19 cellular contexts compared by ENCODE assay signal in the genomic region with DNA sequence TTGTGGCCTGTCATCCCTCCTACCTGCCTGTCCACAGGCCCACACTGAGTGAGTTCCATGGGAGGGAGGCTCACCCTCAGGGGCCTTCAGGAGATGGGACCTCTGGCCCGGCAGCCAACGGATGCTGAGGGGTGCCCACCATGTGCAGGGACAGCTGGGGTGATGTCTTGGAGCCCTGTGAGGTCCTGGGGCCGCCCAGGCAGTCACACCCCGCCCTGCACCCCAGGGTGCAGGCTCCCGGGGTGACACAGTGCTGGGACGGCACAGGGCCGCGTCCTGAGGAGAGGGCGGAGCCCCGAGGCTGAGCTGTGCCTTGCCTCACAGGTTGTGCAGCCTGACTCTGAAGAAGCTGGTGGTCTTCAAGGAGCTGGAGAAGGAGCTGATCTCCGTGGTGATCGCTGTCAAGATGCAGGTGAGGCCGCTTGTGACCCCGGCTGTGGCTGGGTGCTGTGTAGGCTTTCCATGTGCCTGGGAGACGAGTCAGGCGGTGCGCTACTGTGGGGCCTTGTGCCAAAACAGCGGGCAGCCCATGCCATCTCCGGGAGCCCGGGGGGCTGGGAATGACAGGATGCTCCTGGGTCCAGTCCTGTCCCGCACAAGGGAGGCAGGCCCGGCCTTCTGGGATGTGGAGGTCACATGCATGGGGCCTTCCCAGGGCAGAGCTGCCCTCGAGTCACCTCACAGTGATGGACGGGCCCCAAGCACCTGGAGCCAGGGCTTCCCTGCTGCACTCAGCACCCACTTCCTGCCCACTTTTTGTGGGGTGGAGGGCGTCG. TPM values are rescaled to one million over a fixed set of nuclear protein-coding genes. Genes with fewer than 3 reads are reported as not detected.
"Had no signal": no experiment of that assay in that cellular context is flagged by ENCODE, and none has a peak within 500 bp of the region (broad histone marks: within the 10 kb centered on the region; RNA-seq: fewer than 3 reads in every experiment).

No MANE protein-coding gene starts in this region.

- H3K9me3 ChIP-seq: left lung, mucosa of descending colon, ovary, psoas muscle, transverse colon, vagina had no signal

- H3K9me3 Mint-ChIP-seq: effector memory CD8-positive, alpha-beta T cell; natural killer cell treated with Interleukin-12 subunit alpha and Interleukin-12 subunit beta and Interleukin-15 and Interleukin-18, amount 100 ng/mL, for 72 hours had no signal

- H3K27me3 ChIP-seq: left lung, ovary, spleen, transverse colon, vagina had no signal

- H3K4me3 Mint-ChIP-seq: effector memory CD8-positive, alpha-beta T cell; mesothelial cell of epicardium; naive B cell; natural killer cell treated with Interleukin-12 subunit alpha and Interleukin-12 subunit beta and Interleukin-15 and Interleukin-18, amount 100 ng/mL, for 72 hours; neural crest cell; stimulated activated memory B cell treated with anti-CD40 and anti-IgM and Interleukin-4, amounts not matched to agents 10 μg/mL and 1 μg/mL and 100 μg/mL, for 72 hours had no signal

- H3K27me3 Mint-ChIP-seq: effector memory CD8-positive, alpha-beta T cell; naive B cell; natural killer cell treated with Interleukin-12 subunit alpha and Interleukin-12 subunit beta and Interleukin-15 and Interleukin-18, amount 100 ng/mL, for 72 hours; stimulated activated memory B cell treated with anti-CD40 and anti-IgM and Interleukin-4, amounts not matched to agents 10 μg/mL and 1 μg/mL and 100 μg/mL, for 72 hours had no signal

- DNase-seq: cortex of kidney; effector memory CD8-positive, alpha-beta T cell; erythroblast; mesenchymal stem cell; mucosa of descending colon; naive B cell; psoas muscle; spleen; stimulated activated CD4-positive, alpha-beta T cell treated with anti-CD3 and anti-CD28 coated beads, Interleukin-4, amount 100 ng/mL, for 4 hours; stimulated activated naive CD8-positive, alpha-beta T cell treated with anti-CD3 and anti-CD28 coated beads, Interleukin-15, Interleukin-2, amounts not matched to agents 100 U/mL and 50 U/mL, for 24 hours; transverse colon had no signal

- ATAC-seq: effector memory CD8-positive, alpha-beta T cell; left lung; mucosa of descending colon; natural killer cell treated with Interleukin-12 subunit alpha and Interleukin-12 subunit beta and Interleukin-15 and Interleukin-18, amount 100 ng/mL, for 72 hours; psoas muscle; stimulated activated memory B cell treated with anti-CD40 and anti-IgM and Interleukin-4, amounts not matched to agents 10 μg/mL and 1 μg/mL and 100 μg/mL, for 72 hours; stimulated activated naive CD8-positive, alpha-beta T cell treated with anti-CD3 and anti-CD28 coated beads, Interleukin-15, Interleukin-2, amounts not matched to agents 100 U/mL and 50 U/mL, for 24 hours had no signal

- H3K36me3 ChIP-seq: ovary, transverse colon, vagina had no signal

- H3K4me3 ChIP-seq: left lung, mucosa of descending colon, ovary, psoas muscle, skin epidermis, spleen, transverse colon, vagina had no signal

- H3K36me3 Mint-ChIP-seq: naive B cell; natural killer cell treated with Interleukin-12 subunit alpha and Interleukin-12 subunit beta and Interleukin-15 and Interleukin-18, amount 100 ng/mL, for 72 hours had no signal

- H3K27ac Mint-ChIP-seq: effector memory CD8-positive, alpha-beta T cell; mesothelial cell of epicardium; natural killer cell treated with Interleukin-12 subunit alpha and Interleukin-12 subunit beta and Interleukin-15 and Interleukin-18, amount 100 ng/mL, for 72 hours; stimulated activated memory B cell treated with anti-CD40 and anti-IgM and Interleukin-4, amounts not matched to agents 10 μg/mL and 1 μg/mL and 100 μg/mL, for 72 hours had no signal

- H3K27ac ChIP-seq: left lung, ovary, psoas muscle, skin epidermis, spleen, transverse colon, vagina had no signal

RNA-seq across cellular contexts. Expression of a gene that starts 50.0 kb away (rescaled TPM):
- total RNA-seq: vagina had no signal
